ENCODE assay signal across 8 cellular contexts in the genomic region with DNA sequence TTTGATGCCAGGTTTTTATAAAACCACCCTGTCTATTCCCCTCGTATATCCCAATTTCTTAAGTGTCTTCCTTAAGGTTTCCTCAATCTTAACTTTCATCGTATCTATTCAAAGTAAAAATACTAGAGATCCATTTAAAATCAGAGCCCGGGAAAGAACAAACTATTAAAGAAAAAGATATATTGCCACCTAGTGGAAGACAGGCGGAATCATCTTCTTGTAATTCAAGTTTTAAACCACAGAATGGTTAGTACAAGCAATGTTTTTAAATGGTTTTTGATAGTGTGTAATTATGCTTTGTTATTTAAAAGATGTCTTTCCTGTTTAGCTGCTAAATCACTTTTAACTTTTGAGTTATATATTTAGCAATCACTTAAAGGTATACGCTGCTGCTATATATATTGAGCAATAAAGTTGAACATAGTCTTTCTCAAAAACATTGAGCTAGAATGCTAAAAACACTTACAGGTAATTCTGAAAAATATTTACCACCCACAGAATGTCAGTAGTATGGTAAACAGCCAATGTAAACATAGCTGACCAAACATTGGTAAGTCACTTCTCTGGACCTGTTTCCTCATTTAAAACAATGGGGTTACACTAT. TPM values are rescaled to one million over a fixed set of nuclear protein-coding genes. Genes with fewer than 3 reads are reported as not detected.
DNase-seq lines count a peak whose midpoint lies in the region; ATAC-seq and TF ChIP-seq lines count a peak whose summit lies in the region.

No MANE protein-coding gene starts in this region.

- peaks cover 4% of the 10 kb centered on the region for H3K27me3 ChIP-seq in kidney epithelial cell (ENCODE audit: control insufficient read depth, insufficient read depth, low read length)

- H3K36me3 ChIP-seq in kidney epithelial cell (ENCODE audit: control insufficient read depth, insufficient read depth, low read length), result no peaks in the 10 kb centered on the region

- no peak overlapping the region for H3K4me3 ChIP-seq in kidney epithelial cell (ENCODE audit: low read depth, low read length)

- no peak overlapping the region for H3K27ac ChIP-seq in VCaP

- DNase-seq in NOMO-1 treated with DMSO at 0.1 percent for 48 hours (lab: John Stamatoyannopoulos, UW; ENCODE audit: unreplicated experiment) (peak; percentile 43), NOMO-1 treated with dmso at 0.1 percent for 144 hours (lab: John Stamatoyannopoulos, UW; ENCODE audit: unreplicated experiment) (no peak), NAMALWA (ENCODE audit: low spot score) (peak; percentile 47), kidney epithelial cell (ENCODE audit: low read depth) (no peak), KG1 (lab: John Stamatoyannopoulos, UW) (no peak)

- ATAC-seq in HG03045 (IDR thresholded peaks at IDR 0.05; ENCODE audit: unreplicated experiment) (no peak), HG02981 (IDR thresholded peaks at IDR 0.05; ENCODE audit: unreplicated experiment) (no peak)

- peak; percentile 82 for TF ChIP-seq CTCF in VCaP (conservative IDR thresholded peaks at IDR 0.05)
- TF ChIP-seq CTCF in kidney epithelial cell (IDR thresholded peaks at IDR 0.05; ENCODE audit: insufficient read depth, low read length, poor library complexity, severe bottlenecking), result peak; percentile 52

RNA-seq across cellular contexts. Expression of gene PRDM8, which starts 18.2 kb away (rescaled TPM):
- total RNA-seq in kidney epithelial cell, result 0.17 and 0.55 TPM in 2 replicates

RNA-seq across cellular contexts. Expression of gene FGF5, which starts 50.9 kb away (rescaled TPM):
- 3.8 and 4.4 TPM in 2 replicates for total RNA-seq in kidney epithelial cell

Comparison
In these comparisons a context has a peak if more than half of its experiments do, and no peak if none do; other contexts are left out.
1. DNase-seq: peak in NOMO-1 treated with DMSO at 0.1 percent for 48 hours (single experiment) and NAMALWA (single experiment); none in NOMO-1 treated with dmso at 0.1 percent for 144 hours (single experiment), kidney epithelial cell (single experiment) and KG1 (single experiment).